Comparison of ENCODE assay signal across 8 cellular contexts in genomic region chr7:106284516-106285050, GRCh38. TPM values are rescaled to one million over a fixed set of nuclear protein-coding genes. Genes with fewer than 3 reads are reported as not detected.
DNase-seq lines count a peak whose midpoint lies in the region; ATAC-seq and TF ChIP-seq lines count a peak whose summit lies in the region.

Gene NAMPT, minus strand, starts transcription at chr7:106284983. Its CDS starts 99 bp downstream, at chr7:106284884.

- H3K27ac ChIP-seq in heart right ventricle: peak within 1 kb of the TSS; percentile 86 to 99 (median 96)

- peak within 1 kb of the TSS; percentile 60 to 80 (median 76) for H3K4me3 ChIP-seq in heart right ventricle

- H3K27me3 ChIP-seq in heart right ventricle: no peaks in the 10 kb centered on the region

- H3K36me3 Mint-ChIP-seq in activated naive CD4-positive, alpha-beta T cell treated with anti-CD3 and anti-CD28 coated beads, Interleukin-2, amount 50 U/mL, for 72 hours: peaks cover 22 to 36% of the 10 kb centered on the region in 2 donors

- no peaks in the 10 kb centered on the region for H3K9me3 ChIP-seq in heart right ventricle

- TF ChIP-seq CTCF in heart right ventricle (IDR thresholded peaks at IDR 0.05): no peak

- DNase-seq in NCI-H2107 treated with DMSO at 0.1 percent for 48 hours (lab: John Stamatoyannopoulos, UW; ENCODE audit: unreplicated experiment) (peak; percentile 42), NCI-H2107 (lab: John Stamatoyannopoulos, UW) (no peak), NCI-H510A (lab: John Stamatoyannopoulos, UW) (peak; percentile 24), heart right ventricle (peak; percentile 48 to 60), renal cortical epithelial cell (ENCODE audit: low read depth) (no peak)
- DNase-seq in activated naive CD4-positive, alpha-beta T cell treated with anti-CD3 and anti-CD28 coated beads, Interleukin-2, amount 50 U/mL, for 72 hours (ENCODE audit: low spot score in 2 of 2): peak in 1 of 2 donors; percentile 44

- 0 to 1% methylated on average over 32 to 61 of the region's 61 CpGs for WGBS in heart right ventricle, 2 donors

- H3K27ac Mint-ChIP-seq in activated naive CD4-positive, alpha-beta T cell treated with anti-CD3 and anti-CD28 coated beads, Interleukin-2, amount 50 U/mL, for 72 hours: peak within 1 kb of the TSS; percentile 94 to 99

- intact Hi-C loops in heart right ventricle (cut with DNase I): loop anchor here in 7 of 10 donors (2.0 to 10.0 kb wide), 15 partner anchors 66 to 453 kb away; partner anchors contain the start of gene CCDC71L (in 2 of the 7)

- H3K36me3 ChIP-seq in heart right ventricle: peaks cover 0 to 34% (median 0%) of the 10 kb centered on the region in 9 donors

- ATAC-seq in HG02642 (IDR thresholded peaks at IDR 0.05; ENCODE audit: poor library complexity, unreplicated experiment) (peak; percentile 18), heart right ventricle (peak in 5 of 8 donors; percentile 1 to 40 (median 13)), GM18870 (IDR thresholded peaks at IDR 0.05; ENCODE audit: unreplicated experiment) (no peak)
- ATAC-seq in activated naive CD4-positive, alpha-beta T cell treated with anti-CD3 and anti-CD28 coated beads, Interleukin-2, amount 50 U/mL, for 72 hours: peak; percentile 14 to 21

- no peaks in the 10 kb centered on the region for H3K9me3 Mint-ChIP-seq in activated naive CD4-positive, alpha-beta T cell treated with anti-CD3 and anti-CD28 coated beads, Interleukin-2, amount 50 U/mL, for 72 hours

- H3K4me1 ChIP-seq in heart right ventricle: peaks cover 0 to 51% (median 30%) of the 10 kb centered on the region in 9 donors

RNA-seq across cellular contexts. Expression of gene NAMPT, which starts in this region (rescaled TPM):
- total RNA-seq in activated naive CD4-positive, alpha-beta T cell treated with anti-CD3 and anti-CD28 coated beads, Interleukin-2, amount 50 U/mL, for 72 hours: 100 to 1,000 TPM; 334 to 524 TPM
- total RNA-seq in heart right ventricle (100 to 1,000 TPM in 5 of 10 donors, 10 to 100 TPM in 5; 76.9 to 404 (median 100) TPM), renal cortical epithelial cell (154 and 209 TPM in 2 replicates)
- 10 to 100 TPM; 32.2 to 97.8 TPM for polyA plus RNA-seq in heart right ventricle

Comparison
In these comparisons a context has a peak if more than half of its experiments do, and no peak if none do; other contexts are left out.
1. DNase-seq: peak in NCI-H2107 treated with DMSO at 0.1 percent for 48 hours (single experiment), NCI-H510A (single experiment) and heart right ventricle (2 of 2); none in NCI-H2107 (single experiment) and renal cortical epithelial cell (single experiment).